ENCODE assay signal across 8 cellular contexts in the genomic region with DNA sequence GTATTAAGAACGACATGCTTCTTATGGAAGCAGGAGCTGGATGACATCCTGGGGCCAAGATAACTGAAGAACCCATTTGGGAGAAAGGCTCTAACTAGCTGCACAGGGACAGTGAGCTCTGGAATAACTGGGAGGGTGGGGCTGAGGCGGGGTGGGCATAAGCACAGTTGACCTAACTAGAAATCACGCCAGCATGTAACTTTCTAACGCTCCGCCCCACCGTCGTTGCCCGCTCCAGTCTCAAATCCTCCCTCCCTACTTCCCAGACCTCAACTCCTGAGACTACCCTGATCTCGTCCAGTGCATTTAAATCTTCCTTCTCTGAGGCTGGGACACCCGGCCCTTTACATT. TPM values are rescaled to one million over a fixed set of nuclear protein-coding genes. Genes with fewer than 3 reads are reported as not detected.
DNase-seq lines count a peak whose midpoint lies in the region; ATAC-seq and TF ChIP-seq lines count a peak whose summit lies in the region.

No MANE protein-coding gene starts in this region.

- H3K27me3 ChIP-seq in SJCRH30: no peaks in the 10 kb centered on the region

- H3K36me3 ChIP-seq in SJCRH30: peaks cover 27% of the 10 kb centered on the region

- DNase-seq in SJCRH30 (no peak), fibroblast of villous mesenchyme (ENCODE audit: low read depth) (no peak), skeletal muscle cell (ENCODE audit: low read depth) (no peak), GM03348 (ENCODE audit: low spot score) (no peak), NCI-H345 (lab: John Stamatoyannopoulos, UW) (no peak), mesenteric fat pad (ENCODE audit: low spot score) (no peak)
- DNase-seq in NK-92 treated with Interleukin-12 subunit alpha and Interleukin-12 subunit beta, amount 100 ng/mL, for 24 hours (lab: John Stamatoyannopoulos, UW): no peak

- peak overlapping the region; percentile 26; the same call in 1 of the 2 replicates for H3K27ac ChIP-seq in SJCRH30

- no peaks in the 10 kb centered on the region for H3K9me3 ChIP-seq in SJCRH30 (replicated peaks)

- peaks cover 4% of the 10 kb centered on the region; the same call in 1 of the 2 replicates for H3K4me1 ChIP-seq in SJCRH30

- ATAC-seq in GM18867 (IDR thresholded peaks at IDR 0.05; ENCODE audit: unreplicated experiment): peak; percentile 4

- TF ChIP-seq CTCF in fibroblast of villous mesenchyme (IDR thresholded peaks at IDR 0.05; ENCODE audit: insufficient read depth, low read depth, low read length): no peak

- H3K4me3 ChIP-seq in SJCRH30: peak overlapping the region; percentile 77
- H3K4me3 ChIP-seq in fibroblast of villous mesenchyme (ENCODE audit: low read depth, low read length): peak overlapping the region; percentile 93
- peak overlapping the region; percentile 65 for H3K4me3 ChIP-seq in skeletal muscle cell (ENCODE audit: low read depth, low read length)

RNA-seq across cellular contexts. Expression of gene PHB1, which starts 0.4 kb away (rescaled TPM):
- 240 and 249 TPM in 2 replicates for total RNA-seq in SJCRH30 (2014; rRNA removed; shearing (Covaris generic))
- total RNA-seq in fibroblast of villous mesenchyme (93.4 and 117 TPM in 2 replicates), mesenteric fat pad (158 TPM)

RNA-seq across cellular contexts. Expression of gene ZNF652, which starts 52.2 kb away (rescaled TPM):
- 28.2 and 29.2 TPM in 2 replicates for total RNA-seq in SJCRH30 (2014; rRNA removed; shearing (Covaris generic))
- 20.6 and 24.6 TPM in 2 replicates for total RNA-seq in fibroblast of villous mesenchyme
- 41.8 TPM for total RNA-seq in mesenteric fat pad
